ENCODE assay signal across 25 cellular contexts in the genomic region with DNA sequence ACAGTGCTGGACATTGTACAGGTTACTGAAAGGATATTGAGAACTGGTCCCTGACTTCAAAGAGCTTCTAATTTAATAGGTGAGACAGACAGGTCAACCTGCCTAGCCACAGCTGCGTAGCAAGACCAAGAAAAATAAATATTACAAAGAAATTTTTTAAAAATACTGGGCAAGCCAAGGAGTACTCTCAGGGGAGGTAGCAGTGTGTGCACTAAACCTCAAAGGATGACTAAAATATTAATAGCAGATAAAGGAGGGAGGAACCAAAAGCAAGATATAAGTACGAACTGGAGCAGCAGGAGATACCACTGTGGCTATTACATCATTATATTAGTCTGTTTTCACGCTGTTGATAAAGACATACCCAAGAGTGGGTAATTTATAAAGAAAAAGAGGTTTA. TPM values are rescaled to one million over a fixed set of nuclear protein-coding genes. Genes with fewer than 3 reads are reported as not detected.
"Had no signal": no experiment of that assay in that cellular context is flagged by ENCODE, and none has a peak within 500 bp of the region (broad histone marks: within the 10 kb centered on the region; RNA-seq: fewer than 3 reads in every experiment).

No MANE protein-coding gene starts in this region.

- H3K27me3 Mint-ChIP-seq: activated CD4-positive, alpha-beta memory T cell treated with anti-CD3 and anti-CD28 coated beads for 36 hours; activated CD4-positive, alpha-beta T cell treated with anti-CD3 and anti-CD28 coated beads, Interleukin-2, amount 10 ng/mL, durations not matched to agents 7 days and 5 days; activated naive CD8-positive, alpha-beta T cell had no signal

- H3K9ac ChIP-seq: SK-N-SH had no signal

- H3K4me3 Mint-ChIP-seq: activated CD4-positive, alpha-beta memory T cell treated with anti-CD3 and anti-CD28 coated beads for 36 hours; activated CD4-positive, alpha-beta T cell treated with anti-CD3 and anti-CD28 coated beads, Interleukin-2, amount 10 ng/mL, durations not matched to agents 7 days and 5 days; activated naive CD4-positive, alpha-beta T cell treated with anti-CD3 and anti-CD28 coated beads for 36 hours; activated naive CD8-positive, alpha-beta T cell; activated T-helper 17 cell treated with anti-CD3 and anti-CD28 coated beads, Interleukin-2, amount 50 U/mL, for 72 hours had no signal

- H3K27ac Mint-ChIP-seq: activated CD4-positive, alpha-beta memory T cell treated with anti-CD3 and anti-CD28 coated beads for 36 hours; activated CD4-positive, alpha-beta T cell treated with anti-CD3 and anti-CD28 coated beads, Interleukin-2, amount 10 ng/mL, durations not matched to agents 7 days and 5 days; activated naive CD4-positive, alpha-beta T cell treated with anti-CD3 and anti-CD28 coated beads for 36 hours; activated naive CD8-positive, alpha-beta T cell; activated T-helper 17 cell treated with anti-CD3 and anti-CD28 coated beads, Interleukin-2, amount 50 U/mL, for 72 hours had no signal

- H3K9me3 ChIP-seq: SK-N-SH had no signal

- H3K4me2 ChIP-seq: SK-N-SH had no signal

- H3K36me3 Mint-ChIP-seq: activated CD4-positive, alpha-beta memory T cell treated with anti-CD3 and anti-CD28 coated beads for 36 hours; activated naive CD8-positive, alpha-beta T cell had no signal

- FAIRE-seq: bronchial epithelial cell had no signal

- ATAC-seq: activated T-helper 17 cell treated with anti-CD3 and anti-CD28 coated beads, Interleukin-2, amount 50 U/mL, for 72 hours; Panc1; Right ventricle myocardium inferior had no signal

- H3K9me3 Mint-ChIP-seq: activated CD4-positive, alpha-beta memory T cell treated with anti-CD3 and anti-CD28 coated beads for 36 hours; activated CD4-positive, alpha-beta T cell treated with anti-CD3 and anti-CD28 coated beads, Interleukin-2, amount 10 ng/mL, durations not matched to agents 7 days and 5 days; activated naive CD4-positive, alpha-beta T cell treated with anti-CD3 and anti-CD28 coated beads for 36 hours; activated T-helper 17 cell treated with anti-CD3 and anti-CD28 coated beads, Interleukin-2, amount 50 U/mL, for 72 hours had no signal

- DNase-seq: activated CD4-positive, alpha-beta memory T cell treated with anti-CD3 and anti-CD28 coated beads for 36 hours; activated CD4-positive, alpha-beta T cell treated with anti-CD3 and anti-CD28 coated beads, Interleukin-2, amount 10 ng/mL, durations not matched to agents 7 days and 5 days; activated CD4-positive, CD25-positive, alpha-beta regulatory T cell; activated CD8-positive, alpha-beta memory T cell treated with anti-CD3 and anti-CD28 coated beads for 24 hours; activated gamma-delta T cell; activated naive CD4-positive, alpha-beta T cell treated with anti-CD3 and anti-CD28 coated beads for 36 hours; activated T-cell treated with anti-CD3 and anti-CD28 coated beads for 4 hours; activated T-cell treated with anti-CD3 and anti-CD28 coated beads, Interleukin-2, amount 50 U/mL, for 48 hours; central memory CD4-positive, alpha-beta T cell; IMR-90; KG1; NCI-H1048; NCI-H1436; NCI-H1694 treated with DMSO at 0.1 percent for 48 hours; NCI-H2029 treated with DMSO at 0.1 percent for 48 hours; NCI-H446 treated with DMSO at 0.1 percent for 48 hours; RPMI8226; SK-N-SH; T-helper 1 cell had no signal

- H3K4me1 Mint-ChIP-seq: activated CD4-positive, alpha-beta T cell treated with anti-CD3 and anti-CD28 coated beads, Interleukin-2, amount 10 ng/mL, durations not matched to agents 7 days and 5 days; activated T-helper 17 cell treated with anti-CD3 and anti-CD28 coated beads, Interleukin-2, amount 50 U/mL, for 72 hours had no signal

RNA-seq across cellular contexts. Expression of gene SCG2, which starts 14.9 kb away (rescaled TPM):
- total RNA-seq: activated CD4-positive, alpha-beta memory T cell treated with anti-CD3 and anti-CD28 coated beads for 36 hours; activated naive CD4-positive, alpha-beta T cell treated with anti-CD3 and anti-CD28 coated beads for 36 hours; activated T-helper 17 cell treated with anti-CD3 and anti-CD28 coated beads, Interleukin-2, amount 50 U/mL, for 72 hours; Right ventricle myocardium inferior; T-helper 2 cell treated with Interferon-gamma antibody and Interleukin-4, amounts not matched to agents 100 ng/mL and 5 ng/mL, for 36 hours had no signal
